ENCODE assay signal across 15 cellular contexts in the genomic region with DNA sequence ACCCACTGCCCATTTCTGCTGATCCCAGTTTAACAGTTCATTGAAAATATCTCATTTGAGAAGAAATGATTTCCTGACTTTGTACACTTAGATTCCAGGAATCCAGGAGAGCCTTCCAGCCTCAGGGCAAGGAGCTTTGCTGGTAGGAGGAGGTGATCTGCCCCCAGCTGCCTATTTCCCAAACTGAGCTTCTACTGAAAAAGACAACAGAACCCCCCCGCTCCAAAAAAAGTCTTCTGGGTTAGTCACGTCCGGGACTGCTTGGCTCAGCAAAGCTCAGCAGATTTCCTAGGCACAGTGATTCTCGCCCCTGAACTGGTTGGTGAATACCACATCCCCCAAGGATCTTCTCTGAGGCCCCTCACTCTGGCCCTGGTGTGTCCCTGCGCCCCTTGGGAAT. TPM values are rescaled to one million over a fixed set of nuclear protein-coding genes. Genes with fewer than 3 reads are reported as not detected.
A peak's percentile ranks its signal among the peaks of the same experiment; 100 is the strongest.
DNase-seq lines count a peak whose midpoint lies in the region; ATAC-seq, FAIRE-seq and TF ChIP-seq lines count a peak whose summit lies in the region.
"Had no signal": no experiment of that assay in that cellular context is flagged by ENCODE, and none has a peak within 500 bp of the region (broad histone marks: within the 10 kb centered on the region; RNA-seq: fewer than 3 reads in every experiment).

No MANE protein-coding gene starts in this region.

- H3K4me2 ChIP-seq in A549 (peak overlapping the region; percentile 62), GM23248 (ENCODE audit: unreplicated experiment) (no peak overlapping the region)

- H2AFZ ChIP-seq in GM23248 = no peak overlapping the region

- ATAC-seq in A549 (no peak), HG03439 (IDR thresholded peaks at IDR 0.05; ENCODE audit: unreplicated experiment) (no peak), GM19395 (IDR thresholded peaks at IDR 0.05; ENCODE audit: unreplicated experiment) (no peak), GM21390 (IDR thresholded peaks at IDR 0.05; ENCODE audit: unreplicated experiment) (no peak)
- ATAC-seq: pancreas had no signal

- no peaks in the 10 kb centered on the region for H3K9me2 ChIP-seq in GM23248 (ENCODE audit: insufficient read depth)

- H3K9ac ChIP-seq in GM23248 = no peak overlapping the region

- no peaks in the 10 kb centered on the region for H3K36me3 ChIP-seq in GM23248 (ENCODE audit: low read depth)
- peaks cover 0 to 16% of the 10 kb centered on the region in 2 donors for H3K36me3 ChIP-seq in adrenal gland (replicated peaks in 1 of 2)
- H3K36me3 ChIP-seq: pancreas had no signal

- no peak for TF ChIP-seq EP300 in A549 (IDR thresholded peaks at IDR 0.05)

- peaks cover 29% of the 10 kb centered on the region for H3K79me2 ChIP-seq in GM23248 (ENCODE audit: insufficient read depth)

- no peaks in the 10 kb centered on the region for H3K27me3 ChIP-seq in GM23248 (replicated peaks; ENCODE audit: insufficient read depth)
- no peaks in the 10 kb centered on the region for H3K27me3 ChIP-seq in adrenal gland
- H3K27me3 ChIP-seq: esophagus muscularis mucosa, pancreas had no signal

- H3K27ac ChIP-seq in A549 (peak overlapping the region; percentile 92 to 98), GM23248 (peak overlapping the region; percentile 15; the same call in 1 of the 2 replicates), adrenal gland (peak overlapping the region in 3 of 5 donors; percentile 78 to 90 (median 90))
- H3K27ac ChIP-seq: esophagus muscularis mucosa, pancreas had no signal

- FAIRE-seq in A549 (lab: Jason Lieb, UNC) = no peak
- FAIRE-seq: pancreas had no signal

- intact Hi-C loops in adrenal gland (cut with DNase I) = no loop called here

- no peak for TF ChIP-seq RAD21 in A549 (conservative IDR thresholded peaks at IDR 0.05 in 1 of 2, IDR thresholded peaks at IDR 0.05 in 1 of 2)

- TF ChIP-seq CTCF in A549 (IDR thresholded peaks at IDR 0.05) (no peak), adrenal gland (IDR thresholded peaks at IDR 0.05) (no peak), fibroblast of villous mesenchyme (IDR thresholded peaks at IDR 0.05; ENCODE audit: insufficient read depth, low read depth, low read length) (no peak)

- H3K4me3 ChIP-seq in A549 = no peak overlapping the region
- no peak overlapping the region for H3K4me3 ChIP-seq in GM23248
- no peak overlapping the region for H3K4me3 ChIP-seq in adrenal gland
- no peak overlapping the region for H3K4me3 ChIP-seq in fibroblast of villous mesenchyme (ENCODE audit: low read depth, low read length)
- H3K4me3 ChIP-seq: esophagus muscularis mucosa, pancreas had no signal

- no peaks in the 10 kb centered on the region for H4K20me1 ChIP-seq in GM23248 (ENCODE audit: insufficient read depth)

- TF ChIP-seq POLR2A in A549 (IDR thresholded peaks at IDR 0.05; ENCODE audit: low read length) = no peak
- TF ChIP-seq POLR2A in adrenal gland (IDR thresholded peaks at IDR 0.05) = peak in 1 of 2 donors; percentile 4

- CTCF ChIA-PET in A549 (lab: Yijun Ruan, JAX) = interaction anchor here (0.6 to 3.1 kb wide), 10 partner anchors 10 to 1234 kb away, joined by 4 to 19 read pairs (median 6); partner anchors contain the start of gene SLC6A6

- H3K9me3 ChIP-seq in A549 (no peaks in the 10 kb centered on the region), GM23248 (ENCODE audit: low read depth) (no peaks in the 10 kb centered on the region), adrenal gland (replicated peaks in 1 of 3) (no peaks in the 10 kb centered on the region)
- H3K9me3 ChIP-seq: esophagus muscularis mucosa, pancreas had no signal

- H3K4me1 ChIP-seq in A549 (peaks cover 100% of the 10 kb centered on the region), GM23248 (ENCODE audit: insufficient read depth) (peaks cover 21% of the 10 kb centered on the region), adrenal gland (replicated peaks in 1 of 2) (peaks cover 54 to 89% of the 10 kb centered on the region in 2 donors)

- POLR2A ChIA-PET in A549 (lab: Yijun Ruan, JAX) = interaction anchor here (1.9 to 2.0 kb wide), 2 partner anchors 11 to 13 kb away, joined by 7 read pairs; partner anchors contain the start of gene SLC6A6

- DNase-seq in A549 (ENCODE audit: low read depth in 1 of 2, low spot score in 1 of 2) = no peak
- peak; percentile 62 for DNase-seq in GM23248
- DNase-seq in adrenal gland = peak in 3 of 7 donors; percentile 52 to 66 (median 61)
- peak; percentile 76 for DNase-seq in fibroblast of villous mesenchyme (ENCODE audit: low read depth)
- no peak for DNase-seq in activated CD4-positive, alpha-beta T cell treated with anti-CD3 and anti-CD28 coated beads for 48 hours
- DNase-seq: activated naive CD4-positive, alpha-beta T cell treated with anti-CD3 and anti-CD28 coated beads, Interleukin-2, amount 50 U/mL, for 16 hours; NCI-H1694; NCI-H69; pancreas; Right ventricle myocardium superior; stimulated activated CD4-positive, alpha-beta T cell treated with anti-CD3 and anti-CD28 coated beads, Interleukin-12 subunit alpha, Interleukin-12 subunit beta, amount 100 ng/mL, for 4 hours had no signal

- no peaks in the 10 kb centered on the region for H3F3A ChIP-seq in GM23248 (ENCODE audit: insufficient read depth)

- in situ Hi-C loops in GM23248 (cut with MboI) = no loop called here

- 78% methylated on average over 5 of the region's 5 CpGs for WGBS in A549 (ENCODE audit: missing lambda C conversion rate)
- WGBS in GM23248 (ENCODE audit: low coverage in 1 of 2, low lambda C conversion rate in 2 of 2, missing lambda C conversion rate in 2 of 2), 2 experiments = 80 to 95% methylated on average over 5 of the region's 5 CpGs
- 55 to 64% (median 60%) methylated on average over 5 of the region's 5 CpGs for WGBS in adrenal gland, 4 donors

TF ChIP-seq in A549, 52 proteins besides CTCF, POLR2A, EP300 and RAD21:
- TF ChIP-seq E2F6 (IDR thresholded peaks at IDR 0.05; ENCODE audit: borderline replicate concordance, low read depth) (no peak), MAFK (IDR thresholded peaks at IDR 0.05; ENCODE audit: partially characterized antibody) (peak; percentile 25), MAZ (IDR thresholded peaks at IDR 0.05; ENCODE audit: borderline replicate concordance, low read depth, low read length) (no peak)

RNA-seq across cellular contexts. Expression of gene SLC6A6, which starts 13.1 kb away (rescaled TPM):
- 73.3 and 76.2 TPM in 2 replicates for polyA plus RNA-seq in A549 (2011; rRNA removed)
- 39.4 and 55.1 TPM in 2 replicates for polyA plus RNA-seq in A549 (2012; cell fraction: cytosol; rRNA removed)
- 144 and 151 TPM in 2 replicates for polyA plus RNA-seq in A549 (2012; cell fraction: nucleus; rRNA removed)
- 66.2 to 73.8 TPM (median 66.5 TPM) in 3 replicates for polyA plus RNA-seq in A549 (2017; fragmentation: RNase III; extraction: RNeasy Plus Mini Kit Qiagen cat#74134 plus additional on column Dnase treatment)
- polyA minus RNA-seq in A549 (2011; rRNA and poly(A)+ RNA removed) = 141 and 148 TPM in 2 replicates
- total RNA-seq in GM23248 (2014; rRNA removed; shearing (Covaris generic)) = 10.6 and 13.4 TPM in 2 replicates
- 4.6 and 4.7 TPM in 2 replicates for polyA plus RNA-seq in GM23248 (2016; fragmentation: Nextera tagmentation; extraction: Ambion mirVana)
- total RNA-seq in adrenal gland = 100 to 1,000 TPM in 3 of 8 donors, 10 to 100 TPM in 5; 71.8 to 197 (median 90.6) TPM
- 10 to 100 TPM; 10.6 to 80.8 (median 13.0) TPM for polyA plus RNA-seq in adrenal gland
- 33.2 and 36.1 TPM in 2 replicates for total RNA-seq in fibroblast of villous mesenchyme

Comparison
In these comparisons a context has a peak if more than half of its experiments do, and no peak if none do; other contexts are left out.
1. DNase-seq: peak in GM23248 (single experiment) and fibroblast of villous mesenchyme (single experiment); none in A549 (0 of 2) and activated CD4-positive, alpha-beta T cell treated with anti-CD3 and anti-CD28 coated beads for 48 hours (single experiment).
2. H3K27ac ChIP-seq: peak in every context shown above with its lines; median percentile 95 in A549; 90 in adrenal gland; 15 in GM23248.